In the genomic region with DNA sequence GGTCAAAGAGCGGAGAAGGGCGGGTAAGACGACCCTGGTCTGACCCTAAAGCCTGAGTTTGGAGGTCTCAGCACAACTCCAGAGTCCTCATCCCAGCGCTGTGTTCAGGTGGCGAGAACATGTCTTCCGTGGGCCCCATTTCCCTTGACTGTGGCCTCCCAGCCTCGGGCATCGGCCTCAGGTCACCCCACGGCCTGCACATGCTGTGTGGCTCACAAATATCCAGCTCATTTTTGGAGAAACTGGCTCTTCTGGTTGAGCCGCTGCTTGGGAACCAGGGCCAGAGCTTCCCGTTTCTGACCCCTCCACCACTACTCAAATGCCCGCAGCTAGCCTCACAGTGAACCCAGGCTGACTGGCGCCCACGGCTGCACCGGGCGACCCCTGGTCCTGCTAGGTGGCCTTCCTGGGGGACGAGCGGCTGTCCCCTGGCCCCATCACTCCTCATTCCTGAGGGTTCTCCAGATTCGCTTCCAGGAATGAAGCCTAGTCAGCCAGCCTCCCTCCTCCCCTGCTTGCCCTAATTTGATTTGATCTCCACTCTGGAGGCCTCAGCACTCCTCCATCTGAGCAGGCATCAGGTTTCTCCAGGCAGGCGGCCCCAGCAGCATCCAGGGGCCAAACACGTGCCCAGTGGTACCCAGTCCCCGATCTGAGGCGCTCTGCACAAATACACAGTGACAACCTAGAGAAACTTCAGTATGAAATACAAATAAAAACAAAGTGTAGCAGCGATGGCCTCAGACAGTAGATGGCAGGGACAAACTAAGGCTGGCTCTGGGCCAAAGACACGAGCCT, we compare ENCODE assay signal across 14 cellular contexts. TPM values are rescaled to one million over a fixed set of nuclear protein-coding genes. Genes with fewer than 3 reads are reported as not detected.
DNase-seq lines count a peak whose midpoint lies in the region; ATAC-seq, FAIRE-seq and TF ChIP-seq lines count a peak whose summit lies in the region.
"Had no signal": no experiment of that assay in that cellular context is flagged by ENCODE, and none has a peak within 500 bp of the region (broad histone marks: within the 10 kb centered on the region; RNA-seq: fewer than 3 reads in every experiment).

No MANE protein-coding gene starts in this region.

- H3K9me3 ChIP-seq in K562 (replicated peaks; ENCODE audit: control insufficient read depth, insufficient read depth, low read depth, low read length) (no peaks in the 10 kb centered on the region), neural progenitor cell (ENCODE audit: low read depth) (no peaks in the 10 kb centered on the region)
- H3K9me3 ChIP-seq: tibial artery had no signal

- no peak for TF ChIP-seq RAD21 in K562 (CRISPR knock-in tag; conservative IDR thresholded peaks at IDR 0.05 in 1 of 2, IDR thresholded peaks at IDR 0.05 in 1 of 2)

- peaks cover 4% of the 10 kb centered on the region for H3F3A ChIP-seq in neural progenitor cell (ENCODE audit: low read depth)

- no peak for TF ChIP-seq EP300 in K562 (IDR thresholded peaks at IDR 0.05; ENCODE audit: low read length)

- H3K4me1 ChIP-seq in K562 (replicated peaks in 1 of 2; ENCODE audit: control insufficient read depth in 2 of 2, insufficient read depth in 2 of 2, low read length in 2 of 2): peaks cover 12 to 55% of the 10 kb centered on the region in 2 experiments; a peak in 4 of 5 replicates
- H3K4me1 ChIP-seq in neural progenitor cell: no peaks in the 10 kb centered on the region

- H3K9me1 ChIP-seq in K562 (ENCODE audit: control insufficient read depth, insufficient read depth, low read length): no peaks in the 10 kb centered on the region

- H3K4me1 Mint-ChIP-seq in neural progenitor cell: peaks cover 9% of the 10 kb centered on the region

- peaks cover 6% of the 10 kb centered on the region for H3K36me3 Mint-ChIP-seq in neural progenitor cell

- peak overlapping the region; percentile 10 for H3K4me3 Mint-ChIP-seq in neural progenitor cell
- H3K4me3 Mint-ChIP-seq: naive thymus-derived CD4-positive, alpha-beta T cell had no signal

- CTCF ChIA-PET in K562 (lab: Yijun Ruan, JAX; ENCODE audit: low intra/inter-chr PET ratio): no interaction called here

- no peak for FAIRE-seq in K562 (lab: Jason Lieb, UNC)

- no peak overlapping the region for H3K27ac ChIP-seq in K562 (ENCODE audit: extremely low read depth, low read depth, low read length)
- no peak overlapping the region for H3K27ac ChIP-seq in neural progenitor cell
- H3K27ac ChIP-seq: tibial artery had no signal

- DNase-seq in DMS 273 (lab: John Stamatoyannopoulos, UW; ENCODE audit: unreplicated experiment) (peak; percentile 45), DMS 273 treated with DMSO at 0.1 percent for 48 hours (lab: John Stamatoyannopoulos, UW) (no peak), ELF-1 (ENCODE audit: low read depth, low spot score) (peak; percentile 68), K562 (ENCODE audit: extremely low read depth in 1 of 4, low spot score in 3 of 4) (no peak), neural progenitor cell (ENCODE audit: low spot score) (no peak), iPS-NIHi11 (ENCODE audit: low spot score) (no peak), NCI-H748 (lab: John Stamatoyannopoulos, UW; ENCODE audit: unreplicated experiment) (no peak)
- DNase-seq in stimulated activated CD4-positive, alpha-beta T cell treated with anti-CD3 and anti-CD28 coated beads, Interleukin-4, amount 100 ng/mL, for 24 hours: no peak
- DNase-seq: 8988T; KBM-7; naive thymus-derived CD4-positive, alpha-beta T cell; NCI-H1694 treated with DMSO at 0.1 percent for 48 hours; tibial artery had no signal

- TF ChIP-seq POLR2A in K562 (conservative IDR thresholded peaks at IDR 0.05): no peak

- WGBS in K562 (ENCODE audit: insufficient coverage, low coverage, missing lambda C conversion rate): 73% methylated on average over 24 of the region's 25 CpGs

- H3K36me3 ChIP-seq in K562 (ENCODE audit: control insufficient read depth, insufficient read depth, low read length) (peaks cover 48% of the 10 kb centered on the region; the same call in 2 of the 3 replicates), neural progenitor cell (no peaks in the 10 kb centered on the region)

- no peaks in the 10 kb centered on the region for H3K9me3 Mint-ChIP-seq in neural progenitor cell
- H3K9me3 Mint-ChIP-seq: naive thymus-derived CD4-positive, alpha-beta T cell had no signal

- 0 out of 2 replicates have a peak, but pooled peaks cover 3% of the 10 kb centered on the region for H4K20me1 ChIP-seq in K562 (replicated peaks; ENCODE audit: control insufficient read depth, insufficient read depth, low read length)
- H4K20me1 ChIP-seq in neural progenitor cell (ENCODE audit: low read depth): peaks cover 26% of the 10 kb centered on the region

- H3K27me3 ChIP-seq in K562 (ENCODE audit: control insufficient read depth in 2 of 2, insufficient read depth in 2 of 2, low read length in 2 of 2): no peaks in the 10 kb centered on the region
- peaks cover 34% of the 10 kb centered on the region for H3K27me3 ChIP-seq in neural progenitor cell

- in situ Hi-C loops in K562 (cut with MboI): no loop called here

- no peaks in the 10 kb centered on the region for H3K79me2 ChIP-seq in K562 (ENCODE audit: control insufficient read depth, insufficient read depth, low read length)
- H3K79me2 ChIP-seq in neural progenitor cell (ENCODE audit: low read depth): no peaks in the 10 kb centered on the region

- intact Hi-C loops in K562 (cut with micrococcal nuclease): no loop called here

- no peak overlapping the region for H3K4me2 ChIP-seq in K562 (ENCODE audit: insufficient read depth, low read length)
- no peak overlapping the region for H3K4me2 ChIP-seq in neural progenitor cell

- ATAC-seq in K562: no peak

- H3K27ac Mint-ChIP-seq in neural progenitor cell: peak overlapping the region; percentile 91

- TF ChIP-seq CTCF in K562 (IDR thresholded peaks at IDR 0.05 in 2 of 3, conservative IDR thresholded peaks at IDR 0.05 in 1 of 3; ENCODE audit: insufficient read depth in 2 of 3, low read depth in 1 of 3, low read length in 3 of 3): no peak
- TF ChIP-seq CTCF in neural progenitor cell (IDR thresholded peaks at IDR 0.05): no peak

- BruUV-seq in K562 (replicated peaks; lab: Mats Ljungman, UMichigan): no TSS peak

- H3K27me3 Mint-ChIP-seq in neural progenitor cell (ENCODE audit: insufficient read depth, low read depth): peaks cover 10% of the 10 kb centered on the region

- H3K4me3 ChIP-seq in K562: no peak overlapping the region
- H3K4me3 ChIP-seq in neural progenitor cell: no peak overlapping the region
- H3K4me3 ChIP-seq: tibial artery had no signal

- POLR2A ChIA-PET in K562 (lab: Yijun Ruan, JAX): interaction anchor here (0.6 to 1.4 kb wide), 5 partner anchors 9 to 145 kb away, joined by 3 to 5 read pairs (median 3); no protein-coding TSS in a partner anchor

- no peak overlapping the region for H2AFZ ChIP-seq in K562 (ENCODE audit: low read depth, low read length)
- no peak overlapping the region for H2AFZ ChIP-seq in neural progenitor cell (replicated peaks)

- H3K9ac ChIP-seq in K562 (ENCODE audit: insufficient read depth in 1 of 2, low read depth in 2 of 2, low read length in 2 of 2) (peak overlapping the region in 1 of 2 experiments; percentile 68; a peak in 2 of 4 replicates), neural progenitor cell (no peak overlapping the region)

TF ChIP-seq in K562, 482 proteins besides CTCF, POLR2A, EP300 and RAD21 (continues in another document):
- TF ChIP-seq KLF13 (tag; IDR thresholded peaks at IDR 0.05; ENCODE audit: borderline replicate concordance, low read depth): no peak

RNA-seq across cellular contexts. Expression of a gene that starts 4.7 kb away (rescaled TPM):
- total RNA-seq in K562 (2011; cell fraction: chromatin; rRNA removed; ENCODE audit: low replicate concordance): not detected in 2 replicates
- total RNA-seq in K562 (2011; cell fraction: nucleolus; rRNA removed): not detected in 2 replicates
- total RNA-seq in K562 (2011; cell fraction: nucleoplasm; rRNA removed): not detected in 2 replicates
- not detected in 2 replicates for total RNA-seq in K562 (2014; rRNA removed)
- not detected in 2 replicates for total RNA-seq in K562 (2014; rRNA removed; fragmentation: Illumina TruSeq; extraction: Trizol)
- total RNA-seq in K562 (2015; rRNA removed; fragmentation: Illumina TruSeq; extraction: Trizol): not detected in 2 replicates
- total RNA-seq in K562 (2021): not detected in 2 replicates
- polyA plus RNA-seq in K562 (2011; rRNA removed): not detected in 2 replicates
- not detected in 2 replicates for polyA plus RNA-seq in K562 (2011; cell fraction: cytosol; rRNA removed)
- polyA plus RNA-seq in K562 (2011; cell fraction: nucleus; rRNA removed): not detected in 2 replicates
- polyA plus RNA-seq in K562 (2012): 0.06 and 0.14 TPM in 2 replicates
- polyA plus RNA-seq in K562 (2014; fragmentation: Illumina TruSeq; extraction: Trizol): not detected in 2 replicates
- not detected for polyA plus RNA-seq in K562 (2014; fragmentation: Nextera tagmentation; extraction: Ambion mirVana)
- polyA plus RNA-seq in K562 (2014; rRNA removed): not detected in 2 replicates
- polyA minus RNA-seq in K562 (2011; rRNA and poly(A)+ RNA removed): not detected in 2 replicates
- not detected in 2 replicates for polyA minus RNA-seq in K562 (2011; cell fraction: cytosol; rRNA and poly(A)+ RNA removed)
- polyA minus RNA-seq in K562 (2011; cell fraction: nucleus; rRNA and poly(A)+ RNA removed): not detected in 2 replicates
- total RNA-seq in neural progenitor cell (ENCODE audit: low replicate concordance): 0.15 TPM in 1 of 2 replicates, not detected in the other
- total RNA-seq: sciatic nerve had no signal
- polyA plus RNA-seq: naive thymus-derived CD4-positive, alpha-beta T cell had no signal

RNA-seq across cellular contexts. Expression of a gene that starts 12.9 kb away (rescaled TPM):
- total RNA-seq in K562 (2011; cell fraction: chromatin; rRNA removed; ENCODE audit: low replicate concordance): not detected in 2 replicates
- total RNA-seq in K562 (2011; cell fraction: nucleolus; rRNA removed): not detected in 2 replicates
- total RNA-seq in K562 (2011; cell fraction: nucleoplasm; rRNA removed): not detected in 2 replicates
- not detected in 2 replicates for total RNA-seq in K562 (2014; rRNA removed)
- total RNA-seq in K562 (2014; rRNA removed; fragmentation: Illumina TruSeq; extraction: Trizol): not detected in 2 replicates
- total RNA-seq in K562 (2015; rRNA removed; fragmentation: Illumina TruSeq; extraction: Trizol): not detected in 2 replicates
- total RNA-seq in K562 (2021): not detected in 2 replicates
- polyA plus RNA-seq in K562 (2011; rRNA removed): not detected in 2 replicates
- polyA plus RNA-seq in K562 (2011; cell fraction: cytosol; rRNA removed): 0.09 TPM in 1 of 2 replicates, not detected in the other
- polyA plus RNA-seq in K562 (2011; cell fraction: nucleus; rRNA removed): 0.20 TPM in 1 of 2 replicates, not detected in the other
- not detected in 2 replicates for polyA plus RNA-seq in K562 (2012)
- not detected in 2 replicates for polyA plus RNA-seq in K562 (2014; fragmentation: Illumina TruSeq; extraction: Trizol)
- polyA plus RNA-seq in K562 (2014; fragmentation: Nextera tagmentation; extraction: Ambion mirVana): not detected
- not detected in 2 replicates for polyA plus RNA-seq in K562 (2014; rRNA removed)
- polyA minus RNA-seq in K562 (2011; rRNA and poly(A)+ RNA removed): not detected in 2 replicates
- not detected in 2 replicates for polyA minus RNA-seq in K562 (2011; cell fraction: cytosol; rRNA and poly(A)+ RNA removed)
- not detected in 2 replicates for polyA minus RNA-seq in K562 (2011; cell fraction: nucleus; rRNA and poly(A)+ RNA removed)
- 0.34 TPM in 1 of 2 replicates, not detected in the other for total RNA-seq in neural progenitor cell (ENCODE audit: low replicate concordance)
- total RNA-seq: naive thymus-derived CD4-positive, alpha-beta T cell; sciatic nerve had no signal
- polyA plus RNA-seq: naive thymus-derived CD4-positive, alpha-beta T cell had no signal

Comparison
In these comparisons a context has a peak if more than half of its experiments do, and no peak if none do; other contexts are left out.
1. DNase-seq: peak in DMS 273 (single experiment) and ELF-1 (single experiment); none in DMS 273 treated with DMSO at 0.1 percent for 48 hours (single experiment), K562 (0 of 4), neural progenitor cell (single experiment), iPS-NIHi11 (single experiment), stimulated activated CD4-positive, alpha-beta T cell treated with anti-CD3 and anti-CD28 coated beads, Interleukin-4, amount 100 ng/mL, for 24 hours (single experiment) and NCI-H748 (single experiment).